9 cellular contexts compared by ENCODE assay signal in genomic region chr1:232767381-232768074, GRCh38. TPM values are rescaled to one million over a fixed set of nuclear protein-coding genes. Genes with fewer than 3 reads are reported as not detected.
DNase-seq lines count a peak whose midpoint lies in the region; ATAC-seq and TF ChIP-seq lines count a peak whose summit lies in the region.
"Had no signal": no experiment of that assay in that cellular context is flagged by ENCODE, and none has a peak within 500 bp of the region (broad histone marks: within the 10 kb centered on the region; RNA-seq: fewer than 3 reads in every experiment).

No MANE protein-coding gene starts in this region.

- H3K4me1 ChIP-seq in ACC112 (ENCODE audit: control insufficient read depth, insufficient read depth, low read length, unreplicated experiment) (peaks cover 12% of the 10 kb centered on the region), adrenal gland (replicated peaks in 1 of 2) (peaks cover 0 to 22% of the 10 kb centered on the region in 2 donors)

- H3K9me3 Mint-ChIP-seq in activated T-helper 17 cell treated with anti-CD3 and anti-CD28 coated beads, Interleukin-2, amount 50 U/mL, for 72 hours, result no peaks in the 10 kb centered on the region
- H3K9me3 Mint-ChIP-seq in T-helper 2 cell treated with Interferon-gamma antibody and Interleukin-4, amounts not matched to agents 5 μg/mL and 100 μg/mL, for 36 hours, result peaks cover 7% of the 10 kb centered on the region
- H3K9me3 Mint-ChIP-seq in glutamatergic neuron (ENCODE audit: unreplicated experiment), result no peaks in the 10 kb centered on the region

- H3K27me3 ChIP-seq in ACC112 (ENCODE audit: insufficient read depth, low read length) (no peaks in the 10 kb centered on the region), adrenal gland (no peaks in the 10 kb centered on the region)

- no peak for TF ChIP-seq POLR2A in adrenal gland (IDR thresholded peaks at IDR 0.05)

- H3K36me3 ChIP-seq in ACC112 (ENCODE audit: insufficient read depth, low read length) (no peaks in the 10 kb centered on the region), adrenal gland (replicated peaks in 1 of 2) (no peaks in the 10 kb centered on the region)

- intact Hi-C loops in adrenal gland (cut with DNase I), result no loop called here

- no peaks in the 10 kb centered on the region for H3K9me3 ChIP-seq in adrenal gland (replicated peaks in 1 of 3)

- H3K36me3 Mint-ChIP-seq in activated T-helper 17 cell treated with anti-CD3 and anti-CD28 coated beads, Interleukin-2, amount 50 U/mL, for 72 hours (ENCODE audit: low read depth), result no peaks in the 10 kb centered on the region
- H3K36me3 Mint-ChIP-seq in T-helper 2 cell treated with Interferon-gamma antibody and Interleukin-4, amounts not matched to agents 5 μg/mL and 100 μg/mL, for 36 hours (ENCODE audit: low read depth), result no peaks in the 10 kb centered on the region
- H3K36me3 Mint-ChIP-seq in glutamatergic neuron (ENCODE audit: unreplicated experiment), result peaks cover 6% of the 10 kb centered on the region

- no peak overlapping the region for H3K27ac Mint-ChIP-seq in activated T-helper 17 cell treated with anti-CD3 and anti-CD28 coated beads, Interleukin-2, amount 50 U/mL, for 72 hours
- H3K27ac Mint-ChIP-seq in T-helper 2 cell treated with Interferon-gamma antibody and Interleukin-4, amounts not matched to agents 5 μg/mL and 100 μg/mL, for 36 hours, result no peak overlapping the region
- H3K27ac Mint-ChIP-seq in glutamatergic neuron (ENCODE audit: unreplicated experiment), result no peak overlapping the region

- H3K27me3 Mint-ChIP-seq in activated T-helper 17 cell treated with anti-CD3 and anti-CD28 coated beads, Interleukin-2, amount 50 U/mL, for 72 hours, result peaks cover 11% of the 10 kb centered on the region
- H3K27me3 Mint-ChIP-seq in T-helper 2 cell treated with Interferon-gamma antibody and Interleukin-4, amounts not matched to agents 5 μg/mL and 100 μg/mL, for 36 hours (ENCODE audit: low read depth), result peaks cover 3% of the 10 kb centered on the region
- no peaks in the 10 kb centered on the region for H3K27me3 Mint-ChIP-seq in glutamatergic neuron (ENCODE audit: unreplicated experiment)

- TF ChIP-seq CTCF in adrenal gland (IDR thresholded peaks at IDR 0.05), result no peak
- no peak for TF ChIP-seq CTCF in glutamatergic neuron (IDR thresholded peaks at IDR 0.05; ENCODE audit: partially characterized antibody, unreplicated experiment)

- H3K4me3 Mint-ChIP-seq in activated T-helper 17 cell treated with anti-CD3 and anti-CD28 coated beads, Interleukin-2, amount 50 U/mL, for 72 hours, result no peak overlapping the region
- H3K4me3 Mint-ChIP-seq in T-helper 2 cell treated with Interferon-gamma antibody and Interleukin-4, amounts not matched to agents 5 μg/mL and 100 μg/mL, for 36 hours, result no peak overlapping the region
- H3K4me3 Mint-ChIP-seq in glutamatergic neuron (ENCODE audit: unreplicated experiment), result no peak overlapping the region

- H3K79me2 ChIP-seq in ACC112 (ENCODE audit: control insufficient read depth, insufficient read depth, low read length, unreplicated experiment), result no peaks in the 10 kb centered on the region

- H3K4me3 ChIP-seq in ACC112 (ENCODE audit: low read depth, low read length), result no peak overlapping the region
- H3K4me3 ChIP-seq in adrenal gland, result no peak overlapping the region

- DNase-seq in HT1080 (ENCODE audit: low read depth), result peak; percentile 81
- DNase-seq in adrenal gland, result peak; percentile 59 to 83 (median 69)
- peak; percentile 90 for DNase-seq in kidney tubule cell (ENCODE audit: low spot score)
- DNase-seq in T-helper 2 cell treated with Interferon-gamma antibody and Interleukin-4, amounts not matched to agents 5 μg/mL and 100 μg/mL, for 36 hours (ENCODE audit: low spot score), result no peak
- DNase-seq in glutamatergic neuron, result no peak
- DNase-seq: activated T-cell treated with anti-CD3 and anti-CD28 coated beads for 4 hours had no signal

- 29 to 34% (median 31%) methylated on average over 12 of the region's 12 CpGs for WGBS in adrenal gland, 4 donors

- no peak for ATAC-seq in GM19328 (IDR thresholded peaks at IDR 0.05; ENCODE audit: unreplicated experiment)
- ATAC-seq in activated T-helper 17 cell treated with anti-CD3 and anti-CD28 coated beads, Interleukin-2, amount 50 U/mL, for 72 hours (replicated peaks), result no peak

- H3K27ac ChIP-seq in ACC112 (ENCODE audit: low read depth, low read length) (peak overlapping the region; percentile 19; the same call in 1 of the 2 replicates), adrenal gland (peak overlapping the region in 3 of 5 donors; percentile 30 to 83 (median 71))

- peak overlapping the region; percentile 64 for H2AFZ ChIP-seq in ACC112 (ENCODE audit: low read length, unreplicated experiment)

- H3K4me1 Mint-ChIP-seq in activated T-helper 17 cell treated with anti-CD3 and anti-CD28 coated beads, Interleukin-2, amount 50 U/mL, for 72 hours, result no peaks in the 10 kb centered on the region
- H3K4me1 Mint-ChIP-seq in T-helper 2 cell treated with Interferon-gamma antibody and Interleukin-4, amounts not matched to agents 5 μg/mL and 100 μg/mL, for 36 hours (ENCODE audit: low read depth), result no peaks in the 10 kb centered on the region
- H3K4me1 Mint-ChIP-seq in glutamatergic neuron (ENCODE audit: low read depth, unreplicated experiment), result peaks cover 15% of the 10 kb centered on the region

RNA-seq across cellular contexts. Expression of gene MAP10, which starts 37.7 kb away (rescaled TPM):
- total RNA-seq in HT1080 (2014; rRNA removed; shearing (Covaris generic)), result not detected in 2 replicates
- polyA plus RNA-seq in HT1080 (2015; cell fraction: cytosol; rRNA removed), result not detected in 2 replicates
- not detected in 2 replicates for polyA plus RNA-seq in HT1080 (2015; cell fraction: nucleus; rRNA removed)
- total RNA-seq in adrenal gland (1 to 10 TPM; 1.7 to 7.2 (median 2.6) TPM), glutamatergic neuron (ENCODE audit: unreplicated experiment) (3.6 TPM)
- 1 to 10 TPM in 1 of 3 donors, under 1 TPM in 2; 0.67 to 2.7 (median 0.97) TPM for polyA plus RNA-seq in adrenal gland
- 1 to 10 TPM; 1.2 to 1.5 TPM for total RNA-seq in activated T-helper 17 cell treated with anti-CD3 and anti-CD28 coated beads, Interleukin-2, amount 50 U/mL, for 72 hours

Comparison
In these comparisons a context has a peak if more than half of its experiments do, and no peak if none do; other contexts are left out.
1. DNase-seq: peak in HT1080 (single experiment), adrenal gland (7 of 7) and kidney tubule cell (single experiment); none in T-helper 2 cell treated with Interferon-gamma antibody and Interleukin-4, amounts not matched to agents 5 μg/mL and 100 μg/mL, for 36 hours (single experiment) and glutamatergic neuron (single experiment).